ENCODE assay signal across 29 cellular contexts in the genomic region with DNA sequence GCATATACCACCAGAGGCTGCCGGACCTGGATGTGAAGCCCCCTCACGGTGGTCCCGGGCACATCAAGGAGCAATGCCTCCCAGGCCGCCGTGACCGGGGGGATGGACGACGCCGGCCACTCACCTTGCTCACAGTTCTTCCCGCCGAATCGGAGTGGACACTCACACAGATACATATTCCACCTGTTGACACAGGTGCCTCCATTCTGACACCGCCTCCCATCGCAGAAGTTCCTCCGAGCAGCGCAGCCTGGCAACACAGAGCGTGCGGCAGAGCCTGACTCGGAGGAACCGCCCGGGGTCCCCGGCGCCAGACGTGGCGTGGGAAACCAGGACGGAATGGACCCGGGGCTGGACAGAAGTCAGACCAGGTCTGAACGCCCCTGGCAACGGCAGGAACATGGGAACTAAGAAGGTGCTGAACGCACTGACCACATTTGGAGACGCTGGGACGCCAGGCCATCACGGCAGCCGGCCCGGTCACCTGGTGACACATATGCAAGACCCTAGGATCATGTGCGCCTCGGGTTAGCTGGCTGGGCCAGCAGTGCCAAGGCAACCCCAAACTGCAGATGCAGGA.
"Had no signal": no experiment of that assay in that cellular context is flagged by ENCODE, and none has a peak within 500 bp of the region (broad histone marks: within the 10 kb centered on the region; RNA-seq: fewer than 3 reads in every experiment).

No MANE protein-coding gene starts in this region.

- H3K36me3 ChIP-seq: ovary, tibial artery, transverse colon had no signal

- H3K4me3 Mint-ChIP-seq: naive thymus-derived CD8-positive, alpha-beta T cell; natural killer cell treated with Interleukin-12 subunit alpha and Interleukin-12 subunit beta and Interleukin-15 and Interleukin-18, amount 100 ng/mL, for 72 hours; nephron progenitor cell; neural crest cell; stimulated activated memory B cell treated with anti-CD40 and anti-IgM and Interleukin-4, amounts not matched to agents 10 μg/mL and 1 μg/mL and 100 μg/mL, for 72 hours; stimulated activated naive CD8-positive, alpha-beta T cell treated with anti-CD3 and anti-CD28 coated beads, Interleukin-15, amount 100 ng/mL, for 72 hours had no signal

- ATAC-seq: naive thymus-derived CD8-positive, alpha-beta T cell; psoas muscle; sciatic nerve; stimulated activated memory B cell treated with anti-CD40 and anti-IgM and Interleukin-4, amounts not matched to agents 10 μg/mL and 1 μg/mL and 100 μg/mL, for 72 hours; stimulated activated naive CD8-positive, alpha-beta T cell treated with anti-CD3 and anti-CD28 coated beads, Interleukin-15, amount 100 ng/mL, for 72 hours; stimulated activated naive CD8-positive, alpha-beta T cell treated with anti-CD3 and anti-CD28 coated beads, Interleukin-15, Interleukin-2, amounts not matched to agents 100 U/mL and 50 U/mL, for 24 hours had no signal

- H3K79me2 ChIP-seq: parathyroid adenoma had no signal

- H3K4me1 ChIP-seq: parathyroid adenoma, psoas muscle, spleen, suprapubic skin, testis, tibial artery, upper lobe of left lung, vagina had no signal

- H3K4me1 Mint-ChIP-seq: neural crest cell; stimulated activated naive CD8-positive, alpha-beta T cell treated with anti-CD3 and anti-CD28 coated beads, Interleukin-15, amount 100 ng/mL, for 72 hours had no signal

- H3K4me2 ChIP-seq: smooth muscle cell had no signal

- H3K9ac ChIP-seq: parathyroid adenoma had no signal

- H3K27ac Mint-ChIP-seq: natural killer cell treated with Interleukin-12 subunit alpha and Interleukin-12 subunit beta and Interleukin-15 and Interleukin-18, amount 100 ng/mL, for 72 hours; nephron progenitor cell; progenitor cell of endocrine pancreas; stimulated activated memory B cell treated with anti-CD40 and anti-IgM and Interleukin-4, amounts not matched to agents 10 μg/mL and 1 μg/mL and 100 μg/mL, for 72 hours had no signal

- DNase-seq: nephron progenitor cell; occipital lobe; ovary; psoas muscle; spleen; stimulated activated CD4-positive, alpha-beta T cell treated with anti-CD3 and anti-CD28 coated beads, Interleukin-12 subunit alpha, Interleukin-12 subunit beta, amount 100 ng/mL, for 4 hours; stimulated activated CD4-positive, alpha-beta T cell treated with anti-CD3 and anti-CD28 coated beads, Interleukin-1b, Interleukin-23, amount 100 ng/mL, for 48 hours; stimulated activated CD4-positive, alpha-beta T cell treated with anti-CD3 and anti-CD28 coated beads, Interleukin-4, amount 100 ng/mL, for 1 hour; stimulated activated CD4-positive, alpha-beta T cell treated with anti-CD3 and anti-CD28 coated beads, Interleukin-4, amount 100 ng/mL, for 4 hours; stimulated activated CD8-positive, alpha-beta memory T cell treated with anti-CD3 and anti-CD28 coated beads, Interleukin-4, amount 100 ng/mL, for 48 hours; stimulated activated naive CD4-positive, alpha-beta T cell; stimulated activated naive CD8-positive, alpha-beta T cell treated with anti-CD3 and anti-CD28 coated beads, Interleukin-15, amount 100 ng/mL, for 72 hours; stimulated activated naive CD8-positive, alpha-beta T cell treated with anti-CD3 and anti-CD28 coated beads, Interleukin-15, Interleukin-2, amounts not matched to agents 100 U/mL and 50 U/mL, for 24 hours; substantia nigra; testis; tibial artery; transverse colon had no signal

- H3K4me3 ChIP-seq: ovary, psoas muscle, skin epidermis, smooth muscle cell, spleen, suprapubic skin, testis, tibial artery, transverse colon, upper lobe of left lung, vagina had no signal

- H3K36me3 Mint-ChIP-seq: naive thymus-derived CD8-positive, alpha-beta T cell; natural killer cell treated with Interleukin-12 subunit alpha and Interleukin-12 subunit beta and Interleukin-15 and Interleukin-18, amount 100 ng/mL, for 72 hours had no signal

- H2AFZ ChIP-seq: parathyroid adenoma had no signal

- H3K9me3 Mint-ChIP-seq: naive thymus-derived CD8-positive, alpha-beta T cell; natural killer cell treated with Interleukin-12 subunit alpha and Interleukin-12 subunit beta and Interleukin-15 and Interleukin-18, amount 100 ng/mL, for 72 hours; nephron progenitor cell; neural crest cell; stimulated activated memory B cell treated with anti-CD40 and anti-IgM and Interleukin-4, amounts not matched to agents 10 μg/mL and 1 μg/mL and 100 μg/mL, for 72 hours; stimulated activated naive CD8-positive, alpha-beta T cell treated with anti-CD3 and anti-CD28 coated beads, Interleukin-15, amount 100 ng/mL, for 72 hours had no signal

- H3K27me3 Mint-ChIP-seq: stimulated activated memory B cell treated with anti-CD40 and anti-IgM and Interleukin-4, amounts not matched to agents 10 μg/mL and 1 μg/mL and 100 μg/mL, for 72 hours; stimulated activated naive CD8-positive, alpha-beta T cell treated with anti-CD3 and anti-CD28 coated beads, Interleukin-15, amount 100 ng/mL, for 72 hours had no signal

- H3K9me3 ChIP-seq: ovary, psoas muscle, spleen, suprapubic skin, testis, tibial artery, transverse colon, upper lobe of left lung, vagina had no signal

- H3K27ac ChIP-seq: ovary, parathyroid adenoma, psoas muscle, skin epidermis, spleen, suprapubic skin, testis, tibial artery, transverse colon, upper lobe of left lung, vagina had no signal

- H3K27me3 ChIP-seq: ovary, spleen, suprapubic skin, testis, transverse colon, upper lobe of left lung, vagina had no signal
